In genomic region chr7:22809902-22810642, GRCh38 we compare ENCODE assay signal across 1 cellular context.
TF ChIP-seq lines count a peak whose summit lies in the region.

No MANE protein-coding gene starts in this region.

TF ChIP-seq in GM23338, 12 proteins besides CTCF, POLR2A, EP300 and RAD21 (continued from another document):
- TF ChIP-seq ZNF462 (CRISPR knock-in tag; IDR thresholded peaks at IDR 0.05) (no peak), JUNB (IDR thresholded peaks at IDR 0.05; ENCODE audit: unreplicated experiment) (no peak), EZH2 (IDR thresholded peaks at IDR 0.05; ENCODE audit: low read depth, unreplicated experiment) (no peak), ZNF114 (CRISPR knock-in tag; IDR thresholded peaks at IDR 0.05) (no peak)
